In genomic region chr22:43014062-43014875, GRCh38 we compare ENCODE assay signal across 9 cellular contexts. TPM values are rescaled to one million over a fixed set of nuclear protein-coding genes. Genes with fewer than 3 reads are reported as not detected.
DNase-seq lines count a peak whose midpoint lies in the region; ATAC-seq, FAIRE-seq and TF ChIP-seq lines count a peak whose summit lies in the region.
"Had no signal": no experiment of that assay in that cellular context is flagged by ENCODE, and none has a peak within 500 bp of the region (broad histone marks: within the 10 kb centered on the region; RNA-seq: fewer than 3 reads in every experiment).

No MANE protein-coding gene starts in this region.

- H3K4me3 ChIP-seq in HAP-1 (peak overlapping the region; percentile 70), astrocyte (ENCODE audit: insufficient read depth, low read depth, low read length) (peak overlapping the region; percentile 87), iPS-18a (ENCODE audit: low read length) (peak overlapping the region; percentile 87)

- peak overlapping the region; percentile 88 for H3K4me2 ChIP-seq in astrocyte (ENCODE audit: low read length)

- H3K4me3 Mint-ChIP-seq in astrocyte (ENCODE audit: unreplicated experiment) = peak overlapping the region; percentile 96

- H3K4me1 Mint-ChIP-seq in astrocyte (ENCODE audit: low read depth, unreplicated experiment) = peaks cover 26% of the 10 kb centered on the region

- peaks cover 45% of the 10 kb centered on the region for H4K20me1 ChIP-seq in astrocyte (ENCODE audit: insufficient read depth, low read length)

- H3K27me3 ChIP-seq in HAP-1 (ENCODE audit: low read depth) (no peaks in the 10 kb centered on the region), astrocyte (ENCODE audit: insufficient read depth, low read length) (no peaks in the 10 kb centered on the region), iPS-18a (ENCODE audit: control insufficient read depth, insufficient read depth, low read length) (peaks cover 11% of the 10 kb centered on the region)

- H3K36me3 ChIP-seq in HAP-1 (replicated peaks) (no peaks in the 10 kb centered on the region), astrocyte (ENCODE audit: insufficient read depth, low read length) (no peaks in the 10 kb centered on the region), iPS-18a (ENCODE audit: control insufficient read depth, low read depth, low read length) (no peaks in the 10 kb centered on the region)

- H3K27ac ChIP-seq in RWPE1 = peak overlapping the region; percentile 73
- H3K27ac ChIP-seq in astrocyte (ENCODE audit: low read depth, low read length) = peak overlapping the region; percentile 51
- H3K27ac ChIP-seq in iPS-18a (ENCODE audit: low read length) = no peak overlapping the region

- in situ Hi-C loops in HAP-1 (cut with MboI; ENCODE audit: low sequenced_read_pairs) = no loop called here

- no peak for ATAC-seq in HG02852 (IDR thresholded peaks at IDR 0.05; ENCODE audit: unreplicated experiment)
- ATAC-seq in HG03108 (IDR thresholded peaks at IDR 0.05; ENCODE audit: unreplicated experiment) = no peak

- TF ChIP-seq CTCF in RWPE1 (conservative IDR thresholded peaks at IDR 0.05; ENCODE audit: low read depth) (no peak), astrocyte (IDR thresholded peaks at IDR 0.05; ENCODE audit: insufficient read depth, low read depth, low read length) (no peak)

- peak overlapping the region; percentile 56 for H2AFZ ChIP-seq in astrocyte (ENCODE audit: low read depth, low read length)

- peak overlapping the region; percentile 66 for H3K27ac Mint-ChIP-seq in astrocyte (ENCODE audit: unreplicated experiment)

- H3K9me3 ChIP-seq in HAP-1 (no peaks in the 10 kb centered on the region), astrocyte (ENCODE audit: insufficient read depth, low read depth, low read length) (no peaks in the 10 kb centered on the region), iPS-18a (ENCODE audit: control insufficient read depth, low read depth, low read length) (no peaks in the 10 kb centered on the region)

- no peak for FAIRE-seq in astrocyte (lab: Jason Lieb, UNC)
- FAIRE-seq: TTC549 had no signal

- H3K9me3 Mint-ChIP-seq in astrocyte (ENCODE audit: unreplicated experiment) = no peaks in the 10 kb centered on the region

- H3K79me2 ChIP-seq in astrocyte (ENCODE audit: insufficient read depth, low read length) = peaks cover 54% of the 10 kb centered on the region

- peak overlapping the region; percentile 86 for H3K9ac ChIP-seq in astrocyte (ENCODE audit: low read length)
- H3K9ac ChIP-seq in iPS-18a (ENCODE audit: low read length) = peak overlapping the region; percentile 38

- H3K36me3 Mint-ChIP-seq in astrocyte (ENCODE audit: low read depth, unreplicated experiment) = no peaks in the 10 kb centered on the region

- H3K4me1 ChIP-seq in HAP-1 = peaks cover 17% of the 10 kb centered on the region
- H3K4me1 ChIP-seq in astrocyte (ENCODE audit: insufficient read depth, low read length) = peaks cover 20% of the 10 kb centered on the region
- peaks cover 9% of the 10 kb centered on the region for H3K4me1 ChIP-seq in iPS-18a (ENCODE audit: control insufficient read depth, low read depth, low read length)

- CTCF ChIA-PET in RWPE1 (lab: Yijun Ruan, JAX) = no interaction called here

- POLR2A ChIA-PET in RWPE1 (lab: Yijun Ruan, JAX; ENCODE audit: low non-redundant PET) = interaction anchor here (1.1 kb wide), 1 partner anchor 14 kb away, joined by 4 read pairs; no protein-coding TSS in a partner anchor

- DNase-seq in DMS53 (lab: John Stamatoyannopoulos, UW) (peak; percentile 64), HAP-1 (ENCODE audit: low spot score in 2 of 2) (peak; percentile 40 to 68), RWPE1 (ENCODE audit: low spot score) (peak; percentile 20), astrocyte (ENCODE audit: low read depth) (no peak)
- peak in 2 of 3 donors; percentile 10 to 13 for DNase-seq in stimulated activated CD4-positive, alpha-beta T cell treated with anti-CD3 and anti-CD28 coated beads, Interleukin-12 subunit alpha, Interleukin-12 subunit beta, amount 100 ng/mL, for 48 hours (ENCODE audit: low read depth in 2 of 3, low spot score in 1 of 3)

- H3K27me3 Mint-ChIP-seq in astrocyte (ENCODE audit: low read depth, unreplicated experiment) = no peaks in the 10 kb centered on the region

RNA-seq across cellular contexts. Expression of gene PACSIN2, which starts 0.7 kb away (rescaled TPM):
- 84.1 and 87.8 TPM in 2 replicates for total RNA-seq in astrocyte
